21 cellular contexts compared by ENCODE assay signal in genomic region chr13:58804832-58805231, GRCh38.
DNase-seq lines count a peak whose midpoint lies in the region; ATAC-seq, FAIRE-seq and TF ChIP-seq lines count a peak whose summit lies in the region.
"Had no signal": no experiment of that assay in that cellular context is flagged by ENCODE, and none has a peak within 500 bp of the region (broad histone marks: within the 10 kb centered on the region; RNA-seq: fewer than 3 reads in every experiment).

No MANE protein-coding gene starts in this region.

- no peaks in the 10 kb centered on the region for H3K9me3 Mint-ChIP-seq in activated T-helper 17 cell treated with anti-CD3 and anti-CD28 coated beads, Interleukin-2, amount 50 U/mL, for 72 hours

- H3K18ac ChIP-seq in H1 (ENCODE audit: extremely low read depth, low read length), result no peak overlapping the region

- no peak for TF ChIP-seq RAD21 in SK-N-SH (IDR thresholded peaks at IDR 0.05; ENCODE audit: low read length)
- TF ChIP-seq RAD21 in H1 (IDR thresholded peaks at IDR 0.05 in 1 of 2, conservative IDR thresholded peaks at IDR 0.05 in 1 of 2; ENCODE audit: low read depth in 2 of 2, low read length in 2 of 2), result no peak

- no peaks in the 10 kb centered on the region for H3K4me1 Mint-ChIP-seq in activated T-helper 17 cell treated with anti-CD3 and anti-CD28 coated beads, Interleukin-2, amount 50 U/mL, for 72 hours
- H3K4me1 Mint-ChIP-seq: CD8-positive, alpha-beta memory T cell; T-helper 17 cell had no signal

- no peak for FAIRE-seq in H1 (lab: Jason Lieb, UNC)
- FAIRE-seq: G401.6, H54 had no signal

- H3K4me3 ChIP-seq in SK-N-SH (ENCODE audit: low read depth in 2 of 2, low read length in 1 of 2), result no peak overlapping the region
- no peak overlapping the region for H3K4me3 ChIP-seq in H1 (ENCODE audit: extremely low read depth in 1 of 4, insufficient read depth in 2 of 4, low read depth in 3 of 4, low read length in 4 of 4)

- H4K20me1 ChIP-seq in SK-N-SH (ENCODE audit: insufficient read depth) (no peaks in the 10 kb centered on the region), H1 (replicated peaks in 1 of 2; ENCODE audit: control insufficient read depth in 1 of 2, insufficient read depth in 2 of 2, low read length in 2 of 2) (no peaks in the 10 kb centered on the region)

- H3K4me1 ChIP-seq in SK-N-SH (ENCODE audit: control insufficient read depth in 1 of 2, insufficient read depth in 2 of 2, low read depth in 1 of 2, low read length in 1 of 2) (peaks cover 0 to 3% of the 10 kb centered on the region in 2 experiments; a peak in 2 of 4 replicates), H1 (replicated peaks in 1 of 4; ENCODE audit: control insufficient read depth in 3 of 4, insufficient read depth in 4 of 4, low read length in 3 of 4) (no peaks in the 10 kb centered on the region)

- H3K4me3 Mint-ChIP-seq in activated T-helper 17 cell treated with anti-CD3 and anti-CD28 coated beads, Interleukin-2, amount 50 U/mL, for 72 hours, result no peak overlapping the region
- H3K4me3 Mint-ChIP-seq: CD8-positive, alpha-beta memory T cell; T-helper 17 cell had no signal

- H3K36me3 ChIP-seq in SK-N-SH (replicated peaks in 1 of 2; ENCODE audit: control insufficient read depth in 1 of 2, insufficient read depth in 2 of 2, low read length in 1 of 2), result no peaks in the 10 kb centered on the region
- H3K36me3 ChIP-seq in H1 (ENCODE audit: control insufficient read depth in 2 of 4, insufficient read depth in 4 of 4, low read length in 3 of 4), result no peaks in the 10 kb centered on the region

- TF ChIP-seq EP300 in SK-N-SH (IDR thresholded peaks at IDR 0.05; ENCODE audit: borderline replicate concordance in 1 of 2, low read depth in 1 of 2, low read length in 1 of 2) (no peak), H1 (IDR thresholded peaks at IDR 0.05; ENCODE audit: borderline replicate concordance in 1 of 2, low read depth in 2 of 2, low read length in 2 of 2) (no peak)

- no peaks in the 10 kb centered on the region for H3K79me1 ChIP-seq in H1 (ENCODE audit: low read depth, low read length)

- no peak for ATAC-seq in activated T-helper 17 cell treated with anti-CD3 and anti-CD28 coated beads, Interleukin-2, amount 50 U/mL, for 72 hours (replicated peaks)
- ATAC-seq in stimulated activated naive CD8-positive, alpha-beta T cell treated with anti-CD3 and anti-CD28 coated beads, Interleukin-15, Interleukin-2, amounts not matched to agents 100 U/mL and 50 U/mL, for 24 hours, result no peak
- ATAC-seq: Panc1, T-helper 17 cell had no signal

- H3K36me3 Mint-ChIP-seq in activated T-helper 17 cell treated with anti-CD3 and anti-CD28 coated beads, Interleukin-2, amount 50 U/mL, for 72 hours (ENCODE audit: low read depth), result no peaks in the 10 kb centered on the region
- H3K36me3 Mint-ChIP-seq: CD8-positive, alpha-beta memory T cell had no signal

- H3K4me2 ChIP-seq in SK-N-SH, result no peak overlapping the region
- H3K4me2 ChIP-seq in H1 (ENCODE audit: insufficient read depth in 1 of 2, low read depth in 2 of 2, low read length in 2 of 2), result no peak overlapping the region

- no peak overlapping the region for H3K14ac ChIP-seq in H1 (ENCODE audit: insufficient read length)

- H3K4ac ChIP-seq in H1 (replicated peaks; ENCODE audit: insufficient read length, low read depth, low read length), result no peak overlapping the region

- no peak overlapping the region for H3K23ac ChIP-seq in H1 (ENCODE audit: insufficient read length)

- no peak overlapping the region for H3K56ac ChIP-seq in H1 (replicated peaks; ENCODE audit: insufficient read length, low read depth, low read length)

- no peak overlapping the region for H3K27ac ChIP-seq in SK-N-SH (ENCODE audit: low read depth in 2 of 2, low read length in 1 of 2)
- no peak overlapping the region for H3K27ac ChIP-seq in H1 (ENCODE audit: low read depth, low read length)
- H3K27ac ChIP-seq: C4-2B had no signal

- no peak overlapping the region for H2AK5ac ChIP-seq in H1 (ENCODE audit: low read depth, low read length)

- no peak overlapping the region for H4K91ac ChIP-seq in H1 (replicated peaks; ENCODE audit: insufficient read length, low read length)

- H3K9me3 ChIP-seq in SK-N-SH, result no peaks in the 10 kb centered on the region
- H3K9me3 ChIP-seq in H1 (ENCODE audit: insufficient read depth in 2 of 2, low read depth in 1 of 2, low read length in 1 of 2), result no peaks in the 10 kb centered on the region

- H2BK12ac ChIP-seq in H1 (ENCODE audit: low read depth, low read length), result no peak overlapping the region

- no peak overlapping the region for H2BK120ac ChIP-seq in H1 (replicated peaks; ENCODE audit: low read depth, low read length)

- no peaks in the 10 kb centered on the region for H3K79me2 ChIP-seq in SK-N-SH (ENCODE audit: insufficient read depth)
- no peaks in the 10 kb centered on the region for H3K79me2 ChIP-seq in H1 (ENCODE audit: control insufficient read depth in 1 of 2, insufficient read depth in 2 of 2, low read length in 2 of 2)

- POLR2A ChIA-PET in SK-N-SH (lab: Yijun Ruan, JAX), result no interaction called here
- POLR2A ChIA-PET in H1 (lab: Charles Lee; ENCODE audit: partially characterized antibody), result no interaction called here

- H2AFZ ChIP-seq in SK-N-SH (ENCODE audit: low read depth) (no peak overlapping the region), H1 (ENCODE audit: low read length) (0 out of 2 replicates have a peak overlapping the region, but pooled peaks have one; percentile 37)

- H4K8ac ChIP-seq in H1 (ENCODE audit: extremely low read depth, insufficient read depth, low read length), result no peak overlapping the region

- no peaks in the 10 kb centered on the region for H3F3A ChIP-seq in SK-N-SH (replicated peaks; ENCODE audit: insufficient read depth)

- DNase-seq in SKM-1 treated with dmso at 0.1 percent for 144 hours (lab: John Stamatoyannopoulos, UW; ENCODE audit: unreplicated experiment), result peak; percentile 0
- DNase-seq in SKM-1 (lab: John Stamatoyannopoulos, UW; ENCODE audit: unreplicated experiment), result no peak
- peak; percentile 22 for DNase-seq in SK-N-SH
- DNase-seq in H1 (ENCODE audit: low read depth in 1 of 2, low spot score in 2 of 2), result no peak
- DNase-seq in NCI-H128 (lab: John Stamatoyannopoulos, UW; ENCODE audit: unreplicated experiment), result no peak
- DNase-seq in stimulated activated naive CD8-positive, alpha-beta T cell treated with anti-CD3 and anti-CD28 coated beads, Interleukin-15, Interleukin-2, amounts not matched to agents 100 U/mL and 50 U/mL, for 24 hours, result no peak
- DNase-seq in NCI-H2029 treated with DMSO at 0.1 percent for 48 hours (lab: John Stamatoyannopoulos, UW), result no peak
- DNase-seq: CD8-positive, alpha-beta memory T cell; NCI-H1105 treated with DMSO at 0.1 percent for 48 hours; NCI-H187; NCI-H226; NCI-H510A treated with DMSO at 0.1 percent for 48 hours; NCI-H748 treated with DMSO at 0.1 percent for 48 hours; SIG-M5; SW 1271; T-helper 17 cell had no signal

- no peak overlapping the region for H2BK20ac ChIP-seq in H1 (ENCODE audit: low read length)

- H3K27ac Mint-ChIP-seq in activated T-helper 17 cell treated with anti-CD3 and anti-CD28 coated beads, Interleukin-2, amount 50 U/mL, for 72 hours, result no peak overlapping the region
- H3K27ac Mint-ChIP-seq: CD8-positive, alpha-beta memory T cell; T-helper 17 cell had no signal

- H3K9me2 ChIP-seq in SK-N-SH, result no peaks in the 10 kb centered on the region

- TF ChIP-seq CTCF in SK-N-SH (IDR thresholded peaks at IDR 0.05) (no peak), H1 (IDR thresholded peaks at IDR 0.05; ENCODE audit: control extremely low read depth in 1 of 3, insufficient read depth in 1 of 3, low read depth in 1 of 3, low read length in 3 of 3) (no peak)

- H2BK5ac ChIP-seq in H1 (ENCODE audit: low read depth, low read length), result no peak overlapping the region

- H3K23me2 ChIP-seq in H1 (ENCODE audit: low read depth, low read length), result no peaks in the 10 kb centered on the region

- H3K9ac ChIP-seq in SK-N-SH (no peak overlapping the region), H1 (replicated peaks in 1 of 4; ENCODE audit: extremely low read depth in 1 of 4, low read depth in 3 of 4, low read length in 3 of 4) (no peak overlapping the region)

- H2BK15ac ChIP-seq in H1 (ENCODE audit: low read length), result no peak overlapping the region

- H3K27me3 ChIP-seq in SK-N-SH (ENCODE audit: insufficient read depth) (no peaks in the 10 kb centered on the region), H1 (replicated peaks in 1 of 4; ENCODE audit: control insufficient read depth in 3 of 4, extremely low read depth in 1 of 4, insufficient read depth in 3 of 4, low read length in 3 of 4) (no peaks in the 10 kb centered on the region)

- TF ChIP-seq POLR2A in H1 (IDR thresholded peaks at IDR 0.05; ENCODE audit: control extremely low read depth in 1 of 2, low read depth in 2 of 2, low read length in 2 of 2), result no peak

- CTCF ChIA-PET in SK-N-SH (lab: Yijun Ruan, JAX), result interaction anchor here (0.7 kb wide), 2 partner anchors 79 to 322 kb away, joined by 3 read pairs; no protein-coding TSS in a partner anchor
- CTCF ChIA-PET in H1 (lab: Charles Lee; ENCODE audit: partially characterized antibody), result no interaction called here

- H4K5ac ChIP-seq in H1 (ENCODE audit: insufficient read length, low read depth, low read length), result no peak overlapping the region

- no peaks in the 10 kb centered on the region for H3K27me3 Mint-ChIP-seq in activated T-helper 17 cell treated with anti-CD3 and anti-CD28 coated beads, Interleukin-2, amount 50 U/mL, for 72 hours
- H3K27me3 Mint-ChIP-seq: CD8-positive, alpha-beta memory T cell; T-helper 17 cell had no signal

TF ChIP-seq in SK-N-SH, 30 proteins besides CTCF, POLR2A, EP300 and RAD21 (continues in another document):
- no peak for TF ChIP-seq FOXM1 (IDR thresholded peaks at IDR 0.05; ENCODE audit: low read depth)
- TF ChIP-seq USF1 (IDR thresholded peaks at IDR 0.05; ENCODE audit: borderline replicate concordance, low read depth), result no peak
- 0 out of 2 replicates have a peak, but pooled peaks have one; percentile 18 for TF ChIP-seq GATA2 (CRISPR knock-in tag; IDR thresholded peaks at IDR 0.05)

TF ChIP-seq in H1, 55 proteins besides CTCF, POLR2A, EP300 and RAD21:
- TF ChIP-seq SIX5 (IDR thresholded peaks at IDR 0.05; ENCODE audit: low read depth, low read length) (no peak), NANOG (IDR thresholded peaks at IDR 0.05; ENCODE audit: insufficient read depth, low read depth, low read length, poor library complexity, severe bottlenecking) (no peak), ZNF274 (IDR thresholded peaks at IDR 0.05; ENCODE audit: borderline replicate concordance, extremely low read depth, low read length) (no peak), ATF3 (IDR thresholded peaks at IDR 0.05; ENCODE audit: insufficient read depth, low read depth, low read length) (no peak), MAX (IDR thresholded peaks at IDR 0.05) (no peak), BCL11A (IDR thresholded peaks at IDR 0.05; ENCODE audit: low read depth in 2 of 2, low read length in 2 of 2) (no peak)
TF ChIP-seq in H1: peak in this region for 0.

Comparison
In these comparisons a context has a peak if more than half of its experiments do, and no peak if none do; other contexts are left out.
1. DNase-seq: peak in SKM-1 treated with dmso at 0.1 percent for 144 hours (single experiment) and SK-N-SH (single experiment); none in SKM-1 (single experiment), H1 (0 of 2), NCI-H128 (single experiment), stimulated activated naive CD8-positive, alpha-beta T cell treated with anti-CD3 and anti-CD28 coated beads, Interleukin-15, Interleukin-2, amounts not matched to agents 100 U/mL and 50 U/mL, for 24 hours (single experiment) and NCI-H2029 treated with DMSO at 0.1 percent for 48 hours (single experiment).